8 cellular contexts compared by ENCODE assay signal in the genomic region with DNA sequence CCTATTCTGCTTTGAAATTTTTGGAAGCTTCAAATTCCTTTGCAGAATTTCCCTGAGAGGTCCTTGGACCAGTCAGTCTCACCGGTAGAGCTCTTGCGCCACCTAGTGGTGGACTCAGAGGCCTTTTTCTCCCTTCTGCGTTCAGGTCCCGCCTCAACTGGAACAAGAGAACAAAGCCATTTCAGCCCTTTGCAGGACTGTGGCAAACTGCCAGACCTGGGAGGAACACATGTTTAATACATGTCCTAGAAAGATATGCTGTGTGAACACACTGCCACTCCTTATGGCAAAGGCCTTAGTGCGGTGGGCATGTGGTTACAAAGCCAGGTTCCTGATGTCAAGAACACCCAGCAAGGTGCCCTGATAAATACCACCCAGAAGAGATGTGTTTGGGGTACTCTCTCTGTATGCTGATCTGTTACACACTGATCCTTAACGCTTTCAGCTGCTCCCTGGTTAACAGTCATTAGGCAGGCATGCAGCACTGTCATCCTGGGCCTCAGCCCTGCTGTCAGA.
DNase-seq lines count a peak whose midpoint lies in the region; ATAC-seq and TF ChIP-seq lines count a peak whose summit lies in the region.

No MANE protein-coding gene starts in this region.

- H3K27me3 ChIP-seq in AG04450 (ENCODE audit: control insufficient read depth, insufficient read depth, low read length) (peaks cover 7% of the 10 kb centered on the region), lower lobe of right lung (ENCODE audit: low read depth) (no peaks in the 10 kb centered on the region)

- peak; percentile 98 for TF ChIP-seq CTCF in AG04450 (IDR thresholded peaks at IDR 0.05; ENCODE audit: low read depth, low read length)
- peak; percentile 94 for TF ChIP-seq CTCF in lower lobe of right lung (IDR thresholded peaks at IDR 0.05)

- H3K27ac Mint-ChIP-seq in activated CD4-positive, alpha-beta T cell treated with anti-CD3 and anti-CD28 coated beads, Interleukin-2, amount 10 ng/mL, durations not matched to agents 24 days and 14 days: no peak overlapping the region

- DNase-seq in AG04450 (ENCODE audit: low read depth, low spot score) (peak; percentile 59), NCI-H510A treated with DMSO at 0.1 percent for 48 hours (lab: John Stamatoyannopoulos, UW) (peak; percentile 88), dedifferentiated amniotic fluid mesenchymal stem cell (ENCODE audit: extremely low spot score) (peak; percentile 85), lower lobe of right lung (peak; percentile 58)
- peak; percentile 88 for DNase-seq in activated CD4-positive, alpha-beta T cell treated with anti-CD3 and anti-CD28 coated beads, Interleukin-2, amount 10 ng/mL, durations not matched to agents 24 days and 14 days
- DNase-seq in stimulated activated CD8-positive, alpha-beta memory T cell treated with anti-CD3 and anti-CD28 coated beads, Interleukin-12 subunit alpha, Interleukin-12 subunit beta, amount 100 ng/mL, for 4 hours (ENCODE audit: low read depth): peak; percentile 57

- H3K4me3 Mint-ChIP-seq in activated CD4-positive, alpha-beta T cell treated with anti-CD3 and anti-CD28 coated beads, Interleukin-2, amount 10 ng/mL, durations not matched to agents 24 days and 14 days: no peak overlapping the region

- ATAC-seq in GM18517 (IDR thresholded peaks at IDR 0.05; ENCODE audit: unreplicated experiment) (peak; percentile 77), HG03175 (IDR thresholded peaks at IDR 0.05; ENCODE audit: unreplicated experiment) (peak; percentile 77), lower lobe of right lung (peak; percentile 80 to 92)

- POLR2A ChIA-PET in AG04450 (lab: Yijun Ruan, JAX): no interaction called here

- H3K4me3 ChIP-seq in AG04450 (ENCODE audit: low read depth, low read length) (no peak overlapping the region), lower lobe of right lung (no peak overlapping the region)

- H3K27me3 Mint-ChIP-seq in activated CD4-positive, alpha-beta T cell treated with anti-CD3 and anti-CD28 coated beads, Interleukin-2, amount 10 ng/mL, durations not matched to agents 24 days and 14 days: peaks cover 25% of the 10 kb centered on the region

- no peaks in the 10 kb centered on the region for H3K4me1 ChIP-seq in lower lobe of right lung

- intact Hi-C loops in activated CD4-positive, alpha-beta T cell treated with anti-CD3 and anti-CD28 coated beads, Interleukin-2, amount 10 ng/mL, durations not matched to agents 24 days and 14 days (cut with micrococcal nuclease): loop anchor here (1.0 to 5.0 kb wide), 4 partner anchors 164 to 865 kb away; no protein-coding TSS in a partner anchor
- intact Hi-C loops in lower lobe of right lung (cut with DNase I): no loop called here

- H3K36me3 ChIP-seq in lower lobe of right lung: no peaks in the 10 kb centered on the region

- peaks cover 3% of the 10 kb centered on the region for H3K4me1 Mint-ChIP-seq in activated CD4-positive, alpha-beta T cell treated with anti-CD3 and anti-CD28 coated beads, Interleukin-2, amount 10 ng/mL, durations not matched to agents 24 days and 14 days

- no peaks in the 10 kb centered on the region for H3K9me3 Mint-ChIP-seq in activated CD4-positive, alpha-beta T cell treated with anti-CD3 and anti-CD28 coated beads, Interleukin-2, amount 10 ng/mL, durations not matched to agents 24 days and 14 days

- H3K9me3 ChIP-seq in AG04450 (ENCODE audit: control insufficient read depth, insufficient read depth, low read length) (no peaks in the 10 kb centered on the region), lower lobe of right lung (no peaks in the 10 kb centered on the region)

- H3K36me3 Mint-ChIP-seq in activated CD4-positive, alpha-beta T cell treated with anti-CD3 and anti-CD28 coated beads, Interleukin-2, amount 10 ng/mL, durations not matched to agents 24 days and 14 days (ENCODE audit: low read depth): no peaks in the 10 kb centered on the region

- CTCF ChIA-PET in AG04450 (lab: Charles Lee): interaction anchor here (0.6 to 2.8 kb wide), 62 partner anchors 8 to 1351 kb away, joined by 3 to 39 read pairs (median 4); partner anchors contain the start of genes PRKACB, RPF1 and SPATA1

- H3K27ac ChIP-seq in AG04450 (ENCODE audit: low read depth, low read length): no peak overlapping the region
- no peak overlapping the region for H3K27ac ChIP-seq in lower lobe of right lung
